In genomic region chr4:139389102-139389501, GRCh38 we compare ENCODE assay signal across 31 cellular contexts.
"Had no signal": no experiment of that assay in that cellular context is flagged by ENCODE, and none has a peak within 500 bp of the region (broad histone marks: within the 10 kb centered on the region; RNA-seq: fewer than 3 reads in every experiment).

No MANE protein-coding gene starts in this region.

- H3K9ac ChIP-seq: KMS-11 had no signal

- H3K27me3 Mint-ChIP-seq: activated B cell treated with CpG ODN at 0.5 μM for 24 hours; activated CD4-positive, alpha-beta memory T cell treated with anti-CD3 and anti-CD28 coated beads for 36 hours; activated naive CD8-positive, alpha-beta T cell treated with anti-CD3 and anti-CD28 coated beads, Interleukin-2, amount 10 ng/mL, durations not matched to agents 7 days and 5 days had no signal

- DNase-seq: activated B cell treated with CpG ODN at 0.5 μM for 24 hours; activated CD4-positive, alpha-beta memory T cell treated with anti-CD3 and anti-CD28 coated beads for 36 hours; activated CD4-positive, alpha-beta T cell treated with anti-CD3 and anti-CD28 coated beads for 4 hours; activated CD4-positive, alpha-beta T cell treated with anti-CD3 and anti-CD28 coated beads, Interleukin-2, amount 50 U/mL, for 1 hour; activated CD4-positive, CD25-positive, alpha-beta regulatory T cell treated with anti-CD3 and anti-CD28 coated beads, Interleukin-2, amount 50 U/mL, for 72 hours; activated gamma-delta T cell treated with Interleukin-2 at 50 U/mL for 16 hours; activated naive CD4-positive, alpha-beta T cell treated with anti-CD3 and anti-CD28 coated beads for 36 hours; activated naive CD8-positive, alpha-beta T cell treated with anti-CD3 and anti-CD28 coated beads, Interleukin-2, amount 10 ng/mL, durations not matched to agents 7 days and 5 days; activated T-cell treated with anti-CD3 and anti-CD28 coated beads, Interleukin-2, amount 50 U/mL, for 1 hour; adrenal gland; body of pancreas; MM.1S; MV-4-11; NCI-H1092; NCI-H1436 treated with DMSO at 0.1 percent for 48 hours; NCI-H1694 treated with DMSO at 0.1 percent for 48 hours; NCI-H2029; NCI-H2171; NCI-H510A; NCI-H526; NCI-H748 treated with DMSO at 0.1 percent for 48 hours; OCI-M1; Right ventricle myocardium superior; SW 1271; T-helper 1 cell; T-helper 2 cell; T-helper 9 cell had no signal

- H3K4me1 Mint-ChIP-seq: activated B cell treated with CpG ODN at 0.5 μM for 24 hours had no signal

- H3K9me3 Mint-ChIP-seq: activated B cell treated with CpG ODN at 0.5 μM for 24 hours; activated CD4-positive, alpha-beta memory T cell treated with anti-CD3 and anti-CD28 coated beads for 36 hours; activated naive CD4-positive, alpha-beta T cell treated with anti-CD3 and anti-CD28 coated beads for 36 hours; activated naive CD8-positive, alpha-beta T cell treated with anti-CD3 and anti-CD28 coated beads, Interleukin-2, amount 10 ng/mL, durations not matched to agents 7 days and 5 days; activated T-helper 1 cell treated with anti-CD3 and anti-CD28 coated beads, Interleukin-12 subunit alpha, Interleukin-12 subunit beta, Interleukin-2, Interleukin-4 antibody, amounts not matched to agents 30 ng/mL and 10 ng/mL and 1 ng/mL, durations not matched to agents 14 hours and 24 hours and 36 hours had no signal

- ATAC-seq: body of pancreas had no signal

- H3K4me3 Mint-ChIP-seq: activated B cell treated with CpG ODN at 0.5 μM for 24 hours; activated CD4-positive, alpha-beta memory T cell treated with anti-CD3 and anti-CD28 coated beads for 36 hours; activated naive CD4-positive, alpha-beta T cell treated with anti-CD3 and anti-CD28 coated beads for 36 hours; activated naive CD8-positive, alpha-beta T cell treated with anti-CD3 and anti-CD28 coated beads, Interleukin-2, amount 10 ng/mL, durations not matched to agents 7 days and 5 days; activated T-helper 1 cell treated with anti-CD3 and anti-CD28 coated beads, Interleukin-12 subunit alpha, Interleukin-12 subunit beta, Interleukin-2, Interleukin-4 antibody, amounts not matched to agents 30 ng/mL and 10 ng/mL and 1 ng/mL, durations not matched to agents 14 hours and 24 hours and 36 hours had no signal

- H3K27ac ChIP-seq: adrenal gland, body of pancreas, breast epithelium, KMS-11, VCaP had no signal

- H3K36me3 ChIP-seq: breast epithelium had no signal

- H3K4me1 ChIP-seq: adrenal gland, body of pancreas, breast epithelium had no signal

- H3K27me3 ChIP-seq: adrenal gland, body of pancreas, breast epithelium had no signal

- H3K4me2 ChIP-seq: KMS-11 had no signal

- H3K27ac Mint-ChIP-seq: activated B cell treated with CpG ODN at 0.5 μM for 24 hours; activated CD4-positive, alpha-beta memory T cell treated with anti-CD3 and anti-CD28 coated beads for 36 hours; activated naive CD4-positive, alpha-beta T cell treated with anti-CD3 and anti-CD28 coated beads for 36 hours; activated naive CD8-positive, alpha-beta T cell treated with anti-CD3 and anti-CD28 coated beads, Interleukin-2, amount 10 ng/mL, durations not matched to agents 7 days and 5 days; activated T-helper 1 cell treated with anti-CD3 and anti-CD28 coated beads, Interleukin-12 subunit alpha, Interleukin-12 subunit beta, Interleukin-2, Interleukin-4 antibody, amounts not matched to agents 30 ng/mL and 10 ng/mL and 1 ng/mL, durations not matched to agents 14 hours and 24 hours and 36 hours had no signal

- H3K4me3 ChIP-seq: adrenal gland, body of pancreas, breast epithelium had no signal

- H3K9me3 ChIP-seq: adrenal gland, body of pancreas, breast epithelium had no signal
